In the genomic region with DNA sequence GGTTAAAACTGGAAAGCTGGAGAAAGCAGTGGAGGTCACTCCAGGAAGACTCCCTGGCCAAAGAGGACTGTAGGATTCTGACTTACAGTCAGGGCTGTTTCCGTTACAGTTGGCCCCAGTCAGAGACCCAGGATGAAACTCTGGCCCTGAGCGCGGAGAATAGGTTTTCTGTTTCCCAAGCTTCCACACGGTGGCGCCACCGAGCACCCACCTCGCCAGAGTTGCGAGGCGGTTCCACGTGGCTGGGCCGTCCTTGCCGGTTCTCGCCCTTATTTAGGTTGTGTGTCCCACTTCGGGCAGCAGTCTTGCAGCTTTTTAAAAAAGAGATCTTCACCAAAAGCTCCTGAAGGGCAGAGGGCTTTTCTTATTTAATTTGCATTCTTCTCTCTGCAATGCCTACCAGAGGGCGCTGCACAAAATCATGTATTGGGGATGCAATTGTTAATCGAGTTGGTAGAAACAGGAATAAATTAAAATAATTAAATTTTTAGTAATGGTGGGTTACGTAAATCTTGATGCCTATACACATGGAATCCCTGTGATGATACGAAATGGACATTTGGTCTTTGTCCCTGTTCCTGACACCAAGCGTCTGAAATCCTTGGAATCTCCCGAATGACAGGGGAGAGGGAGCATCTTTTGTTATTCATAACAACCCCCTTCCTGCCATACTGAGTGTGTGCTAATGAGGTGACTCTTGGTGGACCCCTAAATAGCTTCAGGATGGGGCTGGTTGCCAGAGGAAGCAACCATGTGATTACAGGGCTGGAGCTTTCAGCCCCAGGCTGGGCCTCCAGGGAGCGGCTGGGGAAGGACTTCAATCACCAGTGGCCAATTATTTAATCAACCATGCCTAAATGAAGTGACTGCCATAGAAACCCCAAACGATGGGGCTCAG, we compare ENCODE assay signal across 8 cellular contexts. TPM values are rescaled to one million over a fixed set of nuclear protein-coding genes. Genes with fewer than 3 reads are reported as not detected.
DNase-seq lines count a peak whose midpoint lies in the region; ATAC-seq and TF ChIP-seq lines count a peak whose summit lies in the region.

No MANE protein-coding gene starts in this region.

- H3K9me3 ChIP-seq in esophagus squamous epithelium (peaks cover 0 to 1% (median 0%) of the 10 kb centered on the region in 3 donors), neural cell (ENCODE audit: low read length) (no peaks in the 10 kb centered on the region), thyroid gland (no peaks in the 10 kb centered on the region)

- no peak overlapping the region for H2AFZ ChIP-seq in neural cell (ENCODE audit: low read depth, low read length)

- no peak for TF ChIP-seq RAD21 in neural cell (conservative IDR thresholded peaks at IDR 0.05)

- H3K4me2 ChIP-seq in neural cell (ENCODE audit: low read length): no peak overlapping the region

- no peak for ATAC-seq in HG02588 (IDR thresholded peaks at IDR 0.05; ENCODE audit: unreplicated experiment)

- no peaks in the 10 kb centered on the region for H3K79me2 ChIP-seq in neural cell (replicated peaks; ENCODE audit: insufficient read depth, low read length)

- H3K36me3 ChIP-seq in esophagus squamous epithelium (no peaks in the 10 kb centered on the region), neural cell (ENCODE audit: insufficient read depth, low read length) (no peaks in the 10 kb centered on the region), thyroid gland (no peaks in the 10 kb centered on the region)

- H3K27ac ChIP-seq in esophagus squamous epithelium: no peak overlapping the region
- no peak overlapping the region for H3K27ac ChIP-seq in neural cell (ENCODE audit: low read length)
- no peak overlapping the region for H3K27ac ChIP-seq in thyroid gland

- DNase-seq in GM10266 (ENCODE audit: extremely low spot score): peak; percentile 61
- DNase-seq in MV-4-11 (lab: John Stamatoyannopoulos, UW): peak; percentile 51
- peak; percentile 11 to 22 for DNase-seq in activated CD8-positive, alpha-beta memory T cell treated with anti-CD3 and anti-CD28 coated beads for 4 hours (ENCODE audit: low read depth in 2 of 2)
- no peak for DNase-seq in esophagus squamous epithelium (lab: John Stamatoyannopoulos, UW)
- DNase-seq in thyroid gland: peak; percentile 39 to 61
- no peak for DNase-seq in putamen (ENCODE audit: low spot score)

- no peak overlapping the region for H3K9ac ChIP-seq in neural cell (ENCODE audit: low read length)

- TF ChIP-seq EP300 in neural cell (conservative IDR thresholded peaks at IDR 0.05; ENCODE audit: poor library complexity, severe bottlenecking): no peak

- no peaks in the 10 kb centered on the region for H3K9me2 ChIP-seq in neural cell (ENCODE audit: insufficient read depth, low read length)

- TF ChIP-seq CTCF in GM10266 (IDR thresholded peaks at IDR 0.05; ENCODE audit: control insufficient read depth, insufficient read depth, low read depth, missing control alignments) (peak; percentile 68), esophagus squamous epithelium (IDR thresholded peaks at IDR 0.05) (peak; percentile 70 to 88 (median 80)), neural cell (IDR thresholded peaks at IDR 0.05; ENCODE audit: poor library complexity, severe bottlenecking) (peak; percentile 56), thyroid gland (IDR thresholded peaks at IDR 0.05) (peak; percentile 52 to 86 (median 66))

- TF ChIP-seq POLR2A in esophagus squamous epithelium (IDR thresholded peaks at IDR 0.05) (no peak), thyroid gland (IDR thresholded peaks at IDR 0.05) (no peak)

- H4K20me1 ChIP-seq in neural cell (ENCODE audit: insufficient read depth): no peaks in the 10 kb centered on the region

- H3F3A ChIP-seq in neural cell (ENCODE audit: insufficient read depth, low read length, poor library complexity, severe bottlenecking): no peaks in the 10 kb centered on the region

- H3K4me3 ChIP-seq in esophagus squamous epithelium (no peak overlapping the region), neural cell (ENCODE audit: low read length) (no peak overlapping the region), thyroid gland (replicated peaks in 1 of 3) (no peak overlapping the region)

- intact Hi-C loops in esophagus squamous epithelium (cut with DNase I) (no loop called here), thyroid gland (cut with DNase I) (no loop called here)

- H3K27me3 ChIP-seq in esophagus squamous epithelium: peaks cover 0 to 22% (median 0%) of the 10 kb centered on the region in 4 donors
- H3K27me3 ChIP-seq in neural cell (ENCODE audit: insufficient read depth, low read depth, low read length): no peaks in the 10 kb centered on the region
- H3K27me3 ChIP-seq in thyroid gland: peaks cover 4% of the 10 kb centered on the region

- H3K4me1 ChIP-seq in esophagus squamous epithelium: peaks cover 0 to 11% (median 0%) of the 10 kb centered on the region in 3 donors
- peaks cover 0 to 3% of the 10 kb centered on the region in 2 donors for H3K4me1 ChIP-seq in thyroid gland

- WGBS in esophagus squamous epithelium, 2 donors: 27 to 45% methylated on average over 12 to 15 of the region's 22 CpGs
- WGBS in thyroid gland, 2 donors: 17 to 21% methylated on average over 22 of the region's 22 CpGs

TF ChIP-seq in neural cell, 6 proteins besides CTCF, POLR2A, EP300 and RAD21:
- TF ChIP-seq SMC3 (conservative IDR thresholded peaks at IDR 0.05; ENCODE audit: poor library complexity) (peak; percentile 45), MXI1 (conservative IDR thresholded peaks at IDR 0.05; ENCODE audit: poor library complexity, severe bottlenecking) (no peak)
TF ChIP-seq in neural cell: peak in this region for 1.

RNA-seq across cellular contexts. Expression of a gene that starts 5.5 kb away (rescaled TPM):
- total RNA-seq in esophagus squamous epithelium (1,000 to 10,000 TPM in 2 of 4 donors, 100 to 1,000 TPM in 1, 1 to 10 TPM in 1; 8.8 to 9,163 (median 3,171) TPM), thyroid gland (not detected)
- polyA plus RNA-seq in neural cell: not detected in 2 replicates
- not detected in 2 replicates for polyA minus RNA-seq in neural cell

RNA-seq across cellular contexts. Expression of a gene that starts 49.7 kb away (rescaled TPM):
- total RNA-seq in esophagus squamous epithelium (10 to 100 TPM in 1 of 4 donors, 1 to 10 TPM in 2, not detected in 1; 6.7 to 72.9 (median 8.1) TPM), thyroid gland (not detected)
- 0.24 TPM in 1 of 2 replicates, not detected in the other for polyA plus RNA-seq in neural cell
- not detected in 2 replicates for polyA minus RNA-seq in neural cell

Comparison
In these comparisons a context has a peak if more than half of its experiments do, and no peak if none do; other contexts are left out.
1. DNase-seq: peak in GM10266 (single experiment), MV-4-11 (single experiment), activated CD8-positive, alpha-beta memory T cell treated with anti-CD3 and anti-CD28 coated beads for 4 hours (2 of 2) and thyroid gland (2 of 2); none in esophagus squamous epithelium (single experiment) and putamen (single experiment).
2. RNA of a gene that starts 5.5 kb away (total RNA-seq): 8.8 to 9,163 TPM in esophagus squamous epithelium; not detected in thyroid gland; every median in the first group is over 4 times any median in the second.
3. Peak in every context shown above with its lines, with median percentiles within 50 percentile points of each other: CTCF ChIP-seq.